In genomic region chr5:142472306-142472951, GRCh38 we compare ENCODE assay signal across 9 cellular contexts.
DNase-seq lines count a peak whose midpoint lies in the region; ATAC-seq, FAIRE-seq and TF ChIP-seq lines count a peak whose summit lies in the region.
"Had no signal": no experiment of that assay in that cellular context is flagged by ENCODE, and none has a peak within 500 bp of the region (broad histone marks: within the 10 kb centered on the region; RNA-seq: fewer than 3 reads in every experiment).

No MANE protein-coding gene starts in this region.

- peak overlapping the region in 2 of 11 experiments; percentile 22 to 40; a peak in 3 of 22 replicates for H3K27ac ChIP-seq in BLaER1 treated with 17β-estradiol and CSF1 and Interleukin-3, amounts not matched to agents 10 nM and 100 nM
- H3K27ac ChIP-seq in trophoblast cell (ENCODE audit: low read depth, low read length), result no peak overlapping the region
- H3K27ac ChIP-seq: parathyroid adenoma had no signal

- H3K27me3 ChIP-seq in BLaER1 treated with 17β-estradiol and CSF1 and Interleukin-3, amounts not matched to agents 10 nM and 100 nM, result no peaks in the 10 kb centered on the region
- no peaks in the 10 kb centered on the region for H3K27me3 ChIP-seq in trophoblast cell (ENCODE audit: insufficient read depth, low read length)

- POLR2A ChIA-PET in activated naive CD8-positive, alpha-beta T cell treated with anti-CD3 and anti-CD28 coated beads, Interleukin-2, amount 10 ng/mL, durations not matched to agents 7 days and 5 days (lab: Charles Lee), result no interaction called here
- POLR2A ChIA-PET in HEK293T (lab: Yijun Ruan, JAX), result no interaction called here

- peak overlapping the region; percentile 7 to 69 (median 45); a peak in 21 of 22 replicates for H3K4me2 ChIP-seq in BLaER1 treated with 17β-estradiol and CSF1 and Interleukin-3, amounts not matched to agents 10 nM and 100 nM
- no peak overlapping the region for H3K4me2 ChIP-seq in trophoblast cell (ENCODE audit: low read length)

- H3K4me1 Mint-ChIP-seq in activated naive CD8-positive, alpha-beta T cell treated with anti-CD3 and anti-CD28 coated beads, Interleukin-2, amount 10 ng/mL, durations not matched to agents 7 days and 5 days, result peaks cover 3% of the 10 kb centered on the region

- no CpG with 5 or more reads among the region's 7 CpGs for WGBS in trophoblast cell (ENCODE audit: extremely low coverage, insufficient coverage, insufficient read length)

- peak overlapping the region; percentile 78 for H3K27ac Mint-ChIP-seq in activated naive CD8-positive, alpha-beta T cell treated with anti-CD3 and anti-CD28 coated beads, Interleukin-2, amount 10 ng/mL, durations not matched to agents 7 days and 5 days

- CTCF ChIA-PET in HEK293T (lab: Yijun Ruan, JAX), result no interaction called here

- no peak overlapping the region for H4K91ac ChIP-seq in trophoblast cell (ENCODE audit: low read depth, low read length)

- no peak overlapping the region for H3K4ac ChIP-seq in trophoblast cell (ENCODE audit: low read depth, low read length)

- peaks cover 2% of the 10 kb centered on the region for H3K79me2 ChIP-seq in trophoblast cell (ENCODE audit: control insufficient read depth, insufficient read depth, low read length, poor library complexity)
- H3K79me2 ChIP-seq: parathyroid adenoma had no signal

- no peak overlapping the region for H4K12ac ChIP-seq in trophoblast cell (ENCODE audit: low read depth, low read length)

- peaks cover 4% of the 10 kb centered on the region for H3K79me1 ChIP-seq in trophoblast cell (ENCODE audit: low read length)

- peaks cover 12 to 31% (median 26%) of the 10 kb centered on the region in 10 experiments for H3K4me1 ChIP-seq in BLaER1 treated with 17β-estradiol and CSF1 and Interleukin-3, amounts not matched to agents 10 nM and 100 nM
- H3K4me1 ChIP-seq in trophoblast cell (ENCODE audit: control insufficient read depth in 1 of 2, insufficient read depth in 2 of 2, low read length in 2 of 2), result peaks cover 5 to 8% of the 10 kb centered on the region in 2 experiments
- H3K4me1 ChIP-seq: parathyroid adenoma had no signal

- H3K9ac ChIP-seq in BLaER1 treated with 17β-estradiol and CSF1 and Interleukin-3, amounts not matched to agents 10 nM and 100 nM, result no peak overlapping the region
- no peak overlapping the region for H3K9ac ChIP-seq in trophoblast cell (ENCODE audit: low read length)
- H3K9ac ChIP-seq: parathyroid adenoma had no signal

- DNase-seq in RCC 7860 (ENCODE audit: low spot score), result peak; percentile 77
- DNase-seq in activated naive CD8-positive, alpha-beta T cell treated with anti-CD3 and anti-CD28 coated beads, Interleukin-2, amount 10 ng/mL, durations not matched to agents 7 days and 5 days, result no peak
- peak; percentile 90 to 95 for DNase-seq in trophoblast cell
- no peak for DNase-seq in HUDEP-2 (lab: John Stamatoyannopoulos, UW; ENCODE audit: unreplicated experiment in 76 of 76)
- DNase-seq in HEK293T (ENCODE audit: extremely low spot score), result no peak

- H3K9me3 Mint-ChIP-seq in activated naive CD8-positive, alpha-beta T cell treated with anti-CD3 and anti-CD28 coated beads, Interleukin-2, amount 10 ng/mL, durations not matched to agents 7 days and 5 days, result no peaks in the 10 kb centered on the region

- H3K14ac ChIP-seq in trophoblast cell (ENCODE audit: low read length), result no peak overlapping the region

- H3K36me3 Mint-ChIP-seq in activated naive CD8-positive, alpha-beta T cell treated with anti-CD3 and anti-CD28 coated beads, Interleukin-2, amount 10 ng/mL, durations not matched to agents 7 days and 5 days, result no peaks in the 10 kb centered on the region

- no peak overlapping the region for H3K4me3 ChIP-seq in BLaER1 treated with 17β-estradiol and CSF1 and Interleukin-3, amounts not matched to agents 10 nM and 100 nM
- no peak overlapping the region for H3K4me3 ChIP-seq in trophoblast cell (ENCODE audit: low read depth, low read length)

- H3K36me3 ChIP-seq in BLaER1 treated with 17β-estradiol and CSF1 and Interleukin-3, amounts not matched to agents 10 nM and 100 nM, result no peaks in the 10 kb centered on the region
- H3K36me3 ChIP-seq in trophoblast cell (ENCODE audit: control insufficient read depth in 1 of 2, insufficient read depth in 2 of 2, low read length in 2 of 2), result no peaks in the 10 kb centered on the region

- H4K8ac ChIP-seq in trophoblast cell (ENCODE audit: low read depth, low read length), result no peak overlapping the region

- no peak for FAIRE-seq in RCC 7860 (lab: Jason Lieb, UNC)

- H3K27me3 Mint-ChIP-seq in activated naive CD8-positive, alpha-beta T cell treated with anti-CD3 and anti-CD28 coated beads, Interleukin-2, amount 10 ng/mL, durations not matched to agents 7 days and 5 days, result peaks cover 4% of the 10 kb centered on the region

- no peaks in the 10 kb centered on the region for H4K20me1 ChIP-seq in BLaER1 treated with 17β-estradiol and CSF1 and Interleukin-3, amounts not matched to agents 10 nM and 100 nM

- H2BK5ac ChIP-seq in trophoblast cell (ENCODE audit: low read depth, low read length, poor library complexity), result no peak overlapping the region

- no peak overlapping the region for H2BK120ac ChIP-seq in trophoblast cell (ENCODE audit: insufficient read depth, low read length, poor library complexity)

- no peak overlapping the region for H2BK12ac ChIP-seq in trophoblast cell (ENCODE audit: low read length)

- H2AK5ac ChIP-seq in trophoblast cell (ENCODE audit: low read length), result no peak overlapping the region

- H3K9me3 ChIP-seq in BLaER1 treated with 17β-estradiol and CSF1 and Interleukin-3, amounts not matched to agents 10 nM and 100 nM (replicated peaks in 1 of 11), result peaks cover 0 to 4% (median 0%) of the 10 kb centered on the region in 11 experiments; a peak in 1 of 22 replicates
- no peaks in the 10 kb centered on the region for H3K9me3 ChIP-seq in trophoblast cell (ENCODE audit: insufficient read depth, low read depth, low read length)

- H3K18ac ChIP-seq in trophoblast cell (ENCODE audit: low read length), result no peak overlapping the region

- ATAC-seq in activated naive CD8-positive, alpha-beta T cell treated with anti-CD3 and anti-CD28 coated beads, Interleukin-2, amount 10 ng/mL, durations not matched to agents 7 days and 5 days (ENCODE audit: low read depth), result peak; percentile 97
- ATAC-seq in HG03280 (IDR thresholded peaks at IDR 0.05; ENCODE audit: unreplicated experiment) (no peak), GM19452 (IDR thresholded peaks at IDR 0.05; ENCODE audit: unreplicated experiment) (no peak)

- H2AFZ ChIP-seq in trophoblast cell (ENCODE audit: insufficient read depth, low read length, poor library complexity), result no peak overlapping the region
- H2AFZ ChIP-seq: parathyroid adenoma had no signal

- no peak overlapping the region for H3K23ac ChIP-seq in trophoblast cell (ENCODE audit: low read length)

- peak overlapping the region; percentile 27 for H3K4me3 Mint-ChIP-seq in activated naive CD8-positive, alpha-beta T cell treated with anti-CD3 and anti-CD28 coated beads, Interleukin-2, amount 10 ng/mL, durations not matched to agents 7 days and 5 days

TF ChIP-seq in HEK293T, 16 proteins besides CTCF, POLR2A, EP300 and RAD21:
- no peak for TF ChIP-seq BHLHE40 (IDR thresholded peaks at IDR 0.05; ENCODE audit: borderline replicate concordance)
- TF ChIP-seq CTBP1 (IDR thresholded peaks at IDR 0.05; ENCODE audit: borderline replicate concordance), result no peak

Comparison
In these comparisons a context has a peak if more than half of its experiments do, and no peak if none do; other contexts are left out.
1. DNase-seq: peak in RCC 7860 (single experiment) and trophoblast cell (2 of 2); none in activated naive CD8-positive, alpha-beta T cell treated with anti-CD3 and anti-CD28 coated beads, Interleukin-2, amount 10 ng/mL, durations not matched to agents 7 days and 5 days (single experiment), HUDEP-2 (0 of 76) and HEK293T (single experiment).